In genomic region chr11:110243804-110244203, GRCh38 we compare ENCODE assay signal across 25 cellular contexts.
"Had no signal": no experiment of that assay in that cellular context is flagged by ENCODE, and none has a peak within 500 bp of the region (broad histone marks: within the 10 kb centered on the region; RNA-seq: fewer than 3 reads in every experiment).

No MANE protein-coding gene starts in this region.

- H3K9me3 ChIP-seq: gastroesophageal sphincter, right lobe of liver, stomach, suprapubic skin, tibial nerve had no signal

- H3K4me3 ChIP-seq: cardiac muscle cell, gastroesophageal sphincter, right lobe of liver, skin epidermis, stomach, suprapubic skin, tibial nerve had no signal

- H3K4me1 Mint-ChIP-seq: endodermal cell; neural crest cell; stimulated activated memory B cell treated with anti-CD40 and anti-IgM and Interleukin-4, amounts not matched to agents 10 μg/mL and 1 μg/mL and 100 μg/mL, for 72 hours had no signal

- DNase-seq: activated CD4-positive, alpha-beta T cell treated with anti-CD3 and anti-CD28 coated beads, Interleukin-2, amount 10 ng/mL, durations not matched to agents 7 days and 5 days; activated CD4-positive, CD25-positive, alpha-beta regulatory T cell treated with anti-CD3 and anti-CD28 coated beads, Interleukin-2, amount 50 U/mL, for 72 hours; activated CD8-positive, alpha-beta memory T cell treated with anti-CD3 and anti-CD28 coated beads, Interleukin-2, amount 10 ng/mL, durations not matched to agents 7 days and 5 days; activated CD8-positive, alpha-beta T cell treated with anti-CD3 and anti-CD28 coated beads for 36 hours; activated effector memory CD4-positive, alpha-beta T cell treated with anti-CD3 and anti-CD28 coated beads, Interleukin-2, amount 50 U/mL, for 16 hours; activated naive CD4-positive, alpha-beta T cell treated with anti-CD3 and anti-CD28 coated beads, Interleukin-2, amount 10 ng/mL, durations not matched to agents 7 days and 5 days; activated T-cell treated with anti-CD3 and anti-CD28 coated beads for 4 hours; amygdala; cortex of kidney; endodermal cell; head of caudate nucleus; occipital lobe; right lobe of liver; stimulated activated CD4-positive, alpha-beta T cell treated with anti-CD3 and anti-CD28 coated beads, Interleukin-15, amount 100 ng/mL, for 24 hours; stomach; T1000 had no signal

- H3K27me3 ChIP-seq: cardiac muscle cell, gastroesophageal sphincter, right lobe of liver, stomach, suprapubic skin, tibial nerve had no signal

- H3K4me1 ChIP-seq: gastroesophageal sphincter, suprapubic skin had no signal

- H3K4me3 Mint-ChIP-seq: activated CD4-positive, alpha-beta T cell treated with anti-CD3 and anti-CD28 coated beads, Interleukin-2, amount 10 ng/mL, durations not matched to agents 7 days and 5 days; activated CD8-positive, alpha-beta memory T cell treated with anti-CD3 and anti-CD28 coated beads, Interleukin-2, amount 10 ng/mL, durations not matched to agents 7 days and 5 days; activated CD8-positive, alpha-beta T cell treated with anti-CD3 and anti-CD28 coated beads for 36 hours; activated naive CD4-positive, alpha-beta T cell treated with anti-CD3 and anti-CD28 coated beads, Interleukin-2, amount 10 ng/mL, durations not matched to agents 7 days and 5 days; endodermal cell; neural crest cell; stimulated activated memory B cell treated with anti-CD40 and anti-IgM and Interleukin-4, amounts not matched to agents 10 μg/mL and 1 μg/mL and 100 μg/mL, for 72 hours had no signal

- H3K27me3 Mint-ChIP-seq: activated CD4-positive, alpha-beta T cell treated with anti-CD3 and anti-CD28 coated beads, Interleukin-2, amount 10 ng/mL, durations not matched to agents 7 days and 5 days; activated CD8-positive, alpha-beta memory T cell treated with anti-CD3 and anti-CD28 coated beads, Interleukin-2, amount 10 ng/mL, durations not matched to agents 7 days and 5 days; activated CD8-positive, alpha-beta T cell treated with anti-CD3 and anti-CD28 coated beads for 36 hours; activated naive CD4-positive, alpha-beta T cell treated with anti-CD3 and anti-CD28 coated beads, Interleukin-2, amount 10 ng/mL, durations not matched to agents 7 days and 5 days; stimulated activated memory B cell treated with anti-CD40 and anti-IgM and Interleukin-4, amounts not matched to agents 10 μg/mL and 1 μg/mL and 100 μg/mL, for 72 hours had no signal

- H3K27ac Mint-ChIP-seq: activated CD4-positive, alpha-beta T cell treated with anti-CD3 and anti-CD28 coated beads, Interleukin-2, amount 10 ng/mL, durations not matched to agents 7 days and 5 days; activated CD8-positive, alpha-beta T cell treated with anti-CD3 and anti-CD28 coated beads for 36 hours; activated naive CD4-positive, alpha-beta T cell treated with anti-CD3 and anti-CD28 coated beads, Interleukin-2, amount 10 ng/mL, durations not matched to agents 7 days and 5 days; endodermal cell; stimulated activated memory B cell treated with anti-CD40 and anti-IgM and Interleukin-4, amounts not matched to agents 10 μg/mL and 1 μg/mL and 100 μg/mL, for 72 hours had no signal

- ATAC-seq: activated CD8-positive, alpha-beta memory T cell treated with anti-CD3 and anti-CD28 coated beads, Interleukin-2, amount 10 ng/mL, durations not matched to agents 7 days and 5 days; activated CD8-positive, alpha-beta T cell treated with anti-CD3 and anti-CD28 coated beads for 36 hours; gastroesophageal sphincter; right lobe of liver; stimulated activated memory B cell treated with anti-CD40 and anti-IgM and Interleukin-4, amounts not matched to agents 10 μg/mL and 1 μg/mL and 100 μg/mL, for 72 hours had no signal

- H3K27ac ChIP-seq: cardiac muscle cell, epithelial cell of prostate, gastroesophageal sphincter, right lobe of liver, skin epidermis, stomach, suprapubic skin, tibial nerve, VCaP had no signal

- H3K9me3 Mint-ChIP-seq: activated CD4-positive, alpha-beta T cell treated with anti-CD3 and anti-CD28 coated beads, Interleukin-2, amount 10 ng/mL, durations not matched to agents 7 days and 5 days; activated CD8-positive, alpha-beta T cell treated with anti-CD3 and anti-CD28 coated beads for 36 hours; activated naive CD4-positive, alpha-beta T cell treated with anti-CD3 and anti-CD28 coated beads, Interleukin-2, amount 10 ng/mL, durations not matched to agents 7 days and 5 days; neural crest cell had no signal
